In the genomic region with DNA sequence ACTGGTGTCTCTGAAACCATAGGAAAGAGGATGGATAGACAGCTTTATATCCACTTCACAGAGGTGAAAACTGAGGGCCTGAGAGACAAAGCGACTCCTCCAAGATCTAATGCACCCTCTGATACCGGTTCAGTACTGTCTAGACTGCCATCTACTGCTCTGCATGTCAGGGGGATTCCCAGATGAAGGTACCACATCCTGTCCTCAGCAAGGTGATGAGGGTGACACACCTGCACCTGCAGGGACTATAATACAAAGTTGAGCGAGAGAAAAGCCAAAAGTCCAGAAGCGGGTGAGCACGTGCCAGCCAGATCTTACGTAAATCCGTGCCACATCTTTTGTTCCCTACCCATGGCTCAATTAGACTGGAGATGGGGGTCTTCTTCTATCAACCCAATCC, we compare ENCODE assay signal across 10 cellular contexts. TPM values are rescaled to one million over a fixed set of nuclear protein-coding genes. Genes with fewer than 3 reads are reported as not detected.
DNase-seq lines count a peak whose midpoint lies in the region; ATAC-seq and TF ChIP-seq lines count a peak whose summit lies in the region.
"Had no signal": no experiment of that assay in that cellular context is flagged by ENCODE, and none has a peak within 500 bp of the region (broad histone marks: within the 10 kb centered on the region; RNA-seq: fewer than 3 reads in every experiment).

No MANE protein-coding gene starts in this region.

- peaks cover 3% of the 10 kb centered on the region for H3K27me3 Mint-ChIP-seq in glutamatergic neuron (ENCODE audit: unreplicated experiment)

- no peak overlapping the region for H3K4me3 ChIP-seq in GM12865 (ENCODE audit: low read depth, low read length)

- peak; percentile 54 for DNase-seq in GM12865 (ENCODE audit: low read depth)
- peak; percentile 35 to 52 for DNase-seq in activated CD4-positive, alpha-beta T cell treated with anti-CD3 and anti-CD28 coated beads for 4 hours
- peak; percentile 50 for DNase-seq in kidney tubule cell (ENCODE audit: low spot score)
- DNase-seq in cortex of kidney (lab: John Stamatoyannopoulos, UW) = no peak
- DNase-seq in glutamatergic neuron = no peak
- DNase-seq: NCI-H2029 treated with DMSO at 0.1 percent for 48 hours, SHP77 treated with DMSO at 0.1 percent for 48 hours had no signal

- peaks cover 2% of the 10 kb centered on the region for H3K9me3 Mint-ChIP-seq in glutamatergic neuron (ENCODE audit: unreplicated experiment)

- H3K4me3 Mint-ChIP-seq in glutamatergic neuron (ENCODE audit: unreplicated experiment) = no peak overlapping the region

- H3K27ac Mint-ChIP-seq in glutamatergic neuron (ENCODE audit: unreplicated experiment) = no peak overlapping the region

- peaks cover 5% of the 10 kb centered on the region for H3K4me1 Mint-ChIP-seq in glutamatergic neuron (ENCODE audit: low read depth, unreplicated experiment)

- H3K36me3 Mint-ChIP-seq in glutamatergic neuron (ENCODE audit: unreplicated experiment) = no peaks in the 10 kb centered on the region

- TF ChIP-seq CTCF in GM12865 (IDR thresholded peaks at IDR 0.05; ENCODE audit: insufficient read depth, low read depth, low read length, missing control alignments) = no peak
- TF ChIP-seq CTCF in glutamatergic neuron (IDR thresholded peaks at IDR 0.05; ENCODE audit: partially characterized antibody, unreplicated experiment) = no peak

- ATAC-seq in GM21717 (IDR thresholded peaks at IDR 0.05; ENCODE audit: unreplicated experiment) = peak; percentile 33
- ATAC-seq in HG03095 (IDR thresholded peaks at IDR 0.05; ENCODE audit: unreplicated experiment) = no peak
- no peak for ATAC-seq in GM21619 (IDR thresholded peaks at IDR 0.05; ENCODE audit: unreplicated experiment)

RNA-seq across cellular contexts. Expression of gene HES1, which starts 32.5 kb away (rescaled TPM):
- 0.34 TPM for total RNA-seq in glutamatergic neuron (ENCODE audit: unreplicated experiment)

Comparison
In these comparisons a context has a peak if more than half of its experiments do, and no peak if none do; other contexts are left out.
1. DNase-seq: peak in GM12865 (single experiment), activated CD4-positive, alpha-beta T cell treated with anti-CD3 and anti-CD28 coated beads for 4 hours (2 of 2) and kidney tubule cell (single experiment); none in cortex of kidney (single experiment) and glutamatergic neuron (single experiment).